In genomic region chr1:58816072-58816746, GRCh38 we compare ENCODE assay signal across 8 cellular contexts. TPM values are rescaled to one million over a fixed set of nuclear protein-coding genes. Genes with fewer than 3 reads are reported as not detected.
DNase-seq lines count a peak whose midpoint lies in the region; ATAC-seq and TF ChIP-seq lines count a peak whose summit lies in the region.

No MANE protein-coding gene starts in this region.

- POLR2A ChIA-PET in activated CD4-positive, alpha-beta T cell treated with anti-CD3 and anti-CD28 coated beads for 36 hours (lab: Charles Lee): interaction anchor here (1.1 kb wide), 1 partner anchor 32 kb away, joined by 7 read pairs; the partner anchor contains the start of gene JUN

- H3K9me3 Mint-ChIP-seq in activated CD4-positive, alpha-beta T cell treated with anti-CD3 and anti-CD28 coated beads for 36 hours (ENCODE audit: low read depth): no peaks in the 10 kb centered on the region

- H3K27ac ChIP-seq in layer of hippocampus (ENCODE audit: low read depth, low read length): peak overlapping the region; percentile 79

- H3K27me3 ChIP-seq in layer of hippocampus (ENCODE audit: control insufficient read depth, insufficient read depth, low read length): no peaks in the 10 kb centered on the region

- H3K27ac Mint-ChIP-seq in activated CD4-positive, alpha-beta T cell treated with anti-CD3 and anti-CD28 coated beads for 36 hours: peak overlapping the region; percentile 79

- H3K4me1 Mint-ChIP-seq in activated CD4-positive, alpha-beta T cell treated with anti-CD3 and anti-CD28 coated beads for 36 hours: peaks cover 39% of the 10 kb centered on the region

- TF ChIP-seq CTCF in choroid plexus epithelial cell (conservative IDR thresholded peaks at IDR 0.05; ENCODE audit: low read depth, low read length): peak; percentile 29

- ATAC-seq in GM19023 (IDR thresholded peaks at IDR 0.05; ENCODE audit: unreplicated experiment) (peak; percentile 89), HG03159 (IDR thresholded peaks at IDR 0.05; ENCODE audit: unreplicated experiment) (peak; percentile 83)
- peak; percentile 92 for ATAC-seq in activated CD4-positive, alpha-beta T cell treated with anti-CD3 and anti-CD28 coated beads for 36 hours

- CTCF ChIA-PET in activated CD4-positive, alpha-beta T cell treated with anti-CD3 and anti-CD28 coated beads for 36 hours (lab: Charles Lee): interaction anchor here (0.7 to 1.0 kb wide), 2 partner anchors 8 to 256 kb away, joined by 3 to 4 read pairs; no protein-coding TSS in a partner anchor

- DNase-seq in AML-193 (lab: John Stamatoyannopoulos, UW) (peak; percentile 79 to 85), NCI-H345 (lab: John Stamatoyannopoulos, UW) (peak; percentile 82), choroid plexus epithelial cell (ENCODE audit: low read depth) (peak; percentile 90)
- peak; percentile 92 for DNase-seq in activated CD4-positive, alpha-beta T cell treated with anti-CD3 and anti-CD28 coated beads for 36 hours
- peak; percentile 51 to 58 for DNase-seq in stimulated activated CD4-positive, alpha-beta T cell treated with anti-CD3 and anti-CD28 coated beads, Interleukin-1b, Interleukin-23, amount 100 ng/mL, for 1 hour (ENCODE audit: low read depth in 2 of 2)

- intact Hi-C loops in activated CD4-positive, alpha-beta T cell treated with anti-CD3 and anti-CD28 coated beads for 36 hours (cut with DNase I, micrococcal nuclease): loop anchor here (1.0 to 2.0 kb wide), 5 partner anchors 32 to 480 kb away; partner anchors contain the start of gene JUN (in 2 of the 2)

- peak overlapping the region; percentile 77 for H3K4me3 Mint-ChIP-seq in activated CD4-positive, alpha-beta T cell treated with anti-CD3 and anti-CD28 coated beads for 36 hours

- no peaks in the 10 kb centered on the region for H3K36me3 Mint-ChIP-seq in activated CD4-positive, alpha-beta T cell treated with anti-CD3 and anti-CD28 coated beads for 36 hours (ENCODE audit: low read depth)

- no peaks in the 10 kb centered on the region for H3K27me3 Mint-ChIP-seq in activated CD4-positive, alpha-beta T cell treated with anti-CD3 and anti-CD28 coated beads for 36 hours

- peak overlapping the region; percentile 59 for H3K4me3 ChIP-seq in choroid plexus epithelial cell (ENCODE audit: low read depth, low read length)

RNA-seq across cellular contexts. Expression of gene JUN, which starts 32.4 kb away (rescaled TPM):
- total RNA-seq in activated CD4-positive, alpha-beta T cell treated with anti-CD3 and anti-CD28 coated beads for 36 hours: 10 to 100 TPM; 24.2 to 25.5 TPM

Comparison
In these comparisons a context has a peak if more than half of its experiments do, and no peak if none do; other contexts are left out.
1. Peak in every context shown above with its lines: DNase-seq, ATAC-seq, H3K4me3 ChIP-seq and H3K27ac ChIP-seq.